ENCODE assay signal across 21 cellular contexts in the genomic region with DNA sequence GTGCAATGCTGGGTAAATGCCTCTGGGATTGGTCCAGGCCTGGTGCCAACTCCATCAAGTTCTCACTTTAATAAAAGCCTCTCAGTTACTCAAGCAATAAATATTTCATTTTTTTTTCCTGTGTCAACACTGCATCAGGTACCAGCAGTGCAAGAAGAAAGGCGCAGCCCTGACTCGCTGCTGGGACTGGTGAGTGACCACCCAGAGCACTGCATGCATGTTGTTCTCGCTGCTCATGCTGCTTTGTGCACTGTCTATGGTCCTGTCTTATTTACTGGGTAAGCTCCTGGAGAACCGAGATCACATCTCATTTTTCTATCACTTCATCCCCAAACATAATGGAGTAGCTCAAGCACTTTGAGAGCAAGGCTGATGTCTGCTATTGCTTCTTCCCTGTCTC.
"Had no signal": no experiment of that assay in that cellular context is flagged by ENCODE, and none has a peak within 500 bp of the region (broad histone marks: within the 10 kb centered on the region; RNA-seq: fewer than 3 reads in every experiment).

No MANE protein-coding gene starts in this region.

- H3K27me3 ChIP-seq: MG63, SJSA1 had no signal

- H3K27ac ChIP-seq: SJSA1, SK-N-MC had no signal

- DNase-seq: IMR-90, Karpas-422, KG1, MG63, NCI-H1092, NCI-H1436 treated with DMSO at 0.1 percent for 48 hours, NCI-H1694, NCI-H187 treated with DMSO at 0.1 percent for 48 hours, NCI-H2029 treated with DMSO at 0.1 percent for 48 hours, NCI-H2171 treated with DMSO at 0.1 percent for 48 hours, NCI-H446, NCI-H510A, NCI-H524 treated with DMSO at 0.1 percent for 48 hours, NCI-H69, NCI-H774, Right ventricle myocardium superior, RPMI8226, SIG-M5 had no signal

- H3K9me3 ChIP-seq: MG63, SJSA1 had no signal

- ATAC-seq: HepG2 had no signal

- H3K4me3 ChIP-seq: MG63, SJSA1, SK-N-MC had no signal

- H3K36me3 ChIP-seq: MG63, SJSA1 had no signal
